Comparison of ENCODE assay signal across 8 cellular contexts in genomic region chr2:210169871-210170441, GRCh38.
DNase-seq lines count a peak whose midpoint lies in the region; ATAC-seq and TF ChIP-seq lines count a peak whose summit lies in the region.

No MANE protein-coding gene starts in this region.

- DNase-seq in HL-60 (ENCODE audit: low read depth in 1 of 2, low spot score in 1 of 2), result peak in 1 of 2 experiments; percentile 10
- DNase-seq in T-helper 2 cell treated with Interferon-gamma antibody and Interleukin-4, amounts not matched to agents 5 μg/mL and 100 μg/mL, for 36 hours (ENCODE audit: low spot score), result no peak
- peak; percentile 86 for DNase-seq in fibroblast of peridontal ligament (ENCODE audit: extremely low read depth)
- no peak for DNase-seq in iPS-NIHi7 (ENCODE audit: extremely low spot score)
- no peak for DNase-seq in activated CD8-positive, alpha-beta memory T cell treated with anti-CD3 and anti-CD28 coated beads for 24 hours

- no peaks in the 10 kb centered on the region for H3K9me3 Mint-ChIP-seq in T-helper 2 cell treated with Interferon-gamma antibody and Interleukin-4, amounts not matched to agents 5 μg/mL and 100 μg/mL, for 36 hours

- peaks cover 43% of the 10 kb centered on the region for H3K79me2 ChIP-seq in parathyroid adenoma

- H3K27me3 ChIP-seq in HL-60 (ENCODE audit: insufficient read depth, poor library complexity, severe bottlenecking) (no peaks in the 10 kb centered on the region), parathyroid adenoma (ENCODE audit: control insufficient read depth, insufficient read depth, low read length) (no peaks in the 10 kb centered on the region)

- H3K9ac ChIP-seq in parathyroid adenoma, result peak overlapping the region; percentile 95

- peak overlapping the region; percentile 91 for H3K4me2 ChIP-seq in parathyroid adenoma (ENCODE audit: low read length)

- ATAC-seq in GM19372 (IDR thresholded peaks at IDR 0.05; ENCODE audit: low read depth, unreplicated experiment), result peak; percentile 18

- peaks cover 4% of the 10 kb centered on the region for H3K9me3 ChIP-seq in parathyroid adenoma (ENCODE audit: control insufficient read depth, low read length)

- peaks cover 23% of the 10 kb centered on the region for H3K27me3 Mint-ChIP-seq in T-helper 2 cell treated with Interferon-gamma antibody and Interleukin-4, amounts not matched to agents 5 μg/mL and 100 μg/mL, for 36 hours (ENCODE audit: low read depth)

- H3K4me1 ChIP-seq in parathyroid adenoma, result peaks cover 4% of the 10 kb centered on the region

- H3K27ac ChIP-seq in C4-2B (peak overlapping the region; percentile 96), HL-60 (replicated peaks) (peak overlapping the region; percentile 100), parathyroid adenoma (peak overlapping the region; percentile 100)

- peaks cover 19% of the 10 kb centered on the region for H3K4me1 Mint-ChIP-seq in T-helper 2 cell treated with Interferon-gamma antibody and Interleukin-4, amounts not matched to agents 5 μg/mL and 100 μg/mL, for 36 hours (ENCODE audit: low read depth)

- H3K4me3 ChIP-seq in HL-60 (replicated peaks; ENCODE audit: insufficient read depth, low read length) (peak overlapping the region; percentile 61), parathyroid adenoma (ENCODE audit: low read depth, low read length) (peak overlapping the region; percentile 100)

- peak overlapping the region; percentile 95 for H3K4me3 Mint-ChIP-seq in T-helper 2 cell treated with Interferon-gamma antibody and Interleukin-4, amounts not matched to agents 5 μg/mL and 100 μg/mL, for 36 hours

- H3K27ac Mint-ChIP-seq in T-helper 2 cell treated with Interferon-gamma antibody and Interleukin-4, amounts not matched to agents 5 μg/mL and 100 μg/mL, for 36 hours, result peak overlapping the region; percentile 94

- H3K36me3 Mint-ChIP-seq in T-helper 2 cell treated with Interferon-gamma antibody and Interleukin-4, amounts not matched to agents 5 μg/mL and 100 μg/mL, for 36 hours (ENCODE audit: low read depth), result no peaks in the 10 kb centered on the region

- TF ChIP-seq CTCF in C4-2B (conservative IDR thresholded peaks at IDR 0.05), result no peak
- no peak for TF ChIP-seq CTCF in HL-60 (IDR thresholded peaks at IDR 0.05; ENCODE audit: insufficient read depth, low read length)
- TF ChIP-seq CTCF in parathyroid adenoma (IDR thresholded peaks at IDR 0.05), result no peak

- peaks cover 12% of the 10 kb centered on the region for H3K36me3 ChIP-seq in parathyroid adenoma (ENCODE audit: control insufficient read depth, insufficient read depth, low read length)

- no peak overlapping the region for H2AFZ ChIP-seq in parathyroid adenoma
